ENCODE assay signal across 9 cellular contexts in the genomic region with DNA sequence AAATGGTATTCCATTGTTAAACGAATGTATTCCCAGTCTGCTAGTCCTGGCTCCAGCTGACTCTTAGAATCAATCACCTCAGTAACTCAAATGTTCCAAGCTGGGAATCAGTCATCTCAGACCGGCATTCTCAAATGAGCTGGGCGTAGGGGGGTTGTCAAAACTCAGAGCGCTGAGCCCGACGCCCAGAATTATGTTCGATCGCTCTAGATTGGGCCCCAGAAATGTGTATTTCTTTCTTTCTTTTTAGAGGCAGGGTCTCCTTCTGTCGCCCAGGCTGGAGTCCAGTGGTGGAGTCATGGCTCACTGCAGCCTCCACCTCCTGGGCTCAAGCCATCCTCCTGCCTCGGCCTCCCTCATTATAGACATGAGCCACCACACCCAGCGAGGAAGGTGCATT.
A peak's percentile ranks its signal among the peaks of the same experiment; 100 is the strongest.
DNase-seq lines count a peak whose midpoint lies in the region; ATAC-seq and TF ChIP-seq lines count a peak whose summit lies in the region.
"Had no signal": no experiment of that assay in that cellular context is flagged by ENCODE, and none has a peak within 500 bp of the region (broad histone marks: within the 10 kb centered on the region; RNA-seq: fewer than 3 reads in every experiment).

No MANE protein-coding gene starts in this region.

- H3K4me1 Mint-ChIP-seq in naive thymus-derived CD4-positive, alpha-beta T cell: peaks cover 15 to 26% (median 22%) of the 10 kb centered on the region in 7 donors

- H3K27me3 ChIP-seq in left ventricle myocardium inferior (ENCODE audit: low read depth) (peaks cover 54% of the 10 kb centered on the region), duodenal mucosa (ENCODE audit: control insufficient read depth in 1 of 2, insufficient read depth in 2 of 2, low read length in 2 of 2) (peaks cover 12 to 24% of the 10 kb centered on the region in 2 donors), vagina (no peaks in the 10 kb centered on the region)
- no peaks in the 10 kb centered on the region for H3K27me3 ChIP-seq in naive thymus-derived CD4-positive, alpha-beta T cell (ENCODE audit: control insufficient read depth in 2 of 2, insufficient read depth in 2 of 2, low read length in 2 of 2)

- CTCF ChIA-PET in naive thymus-derived CD4-positive, alpha-beta T cell (lab: Charles Lee): no interaction called here

- H3K9me3 Mint-ChIP-seq in naive thymus-derived CD4-positive, alpha-beta T cell: peaks cover 0 to 8% (median 3%) of the 10 kb centered on the region in 11 donors

- H3K9me3 ChIP-seq in left ventricle myocardium inferior (replicated peaks) (no peaks in the 10 kb centered on the region), duodenal mucosa (ENCODE audit: control insufficient read depth in 1 of 2, low read length in 2 of 2) (no peaks in the 10 kb centered on the region), vagina (no peaks in the 10 kb centered on the region)
- H3K9me3 ChIP-seq in naive thymus-derived CD4-positive, alpha-beta T cell (ENCODE audit: control insufficient read depth in 2 of 3, low read length in 3 of 3): no peaks in the 10 kb centered on the region
- H3K9me3 ChIP-seq: colonic mucosa had no signal

- H3K36me3 ChIP-seq in left ventricle myocardium inferior (no peaks in the 10 kb centered on the region), duodenal mucosa (ENCODE audit: control insufficient read depth in 1 of 2, insufficient read depth in 2 of 2, low read length in 2 of 2) (no peaks in the 10 kb centered on the region), vagina (no peaks in the 10 kb centered on the region)
- H3K36me3 ChIP-seq in naive thymus-derived CD4-positive, alpha-beta T cell (ENCODE audit: control insufficient read depth in 2 of 3, insufficient read depth in 3 of 3, low read length in 3 of 3): no peaks in the 10 kb centered on the region
- H3K36me3 ChIP-seq: colonic mucosa had no signal

- no peak for TF ChIP-seq POLR2A in vagina (IDR thresholded peaks at IDR 0.05)

- TF ChIP-seq CTCF in left ventricle myocardium inferior (IDR thresholded peaks at IDR 0.05; ENCODE audit: borderline replicate concordance) (no peak), vagina (IDR thresholded peaks at IDR 0.05) (no peak)

- intact Hi-C loops in left ventricle myocardium inferior (cut with micrococcal nuclease): no loop called here
- intact Hi-C loops in Right ventricle myocardium inferior (cut with DNase I): no loop called here
- intact Hi-C loops in naive thymus-derived CD4-positive, alpha-beta T cell (cut with micrococcal nuclease): no loop called here
- intact Hi-C loops in vagina (cut with DNase I): no loop called here
- intact Hi-C loops in sciatic nerve (cut with DNase I): no loop called here

- peak overlapping the region in 3 of 9 donors; percentile 46 to 87 (median 84) for H3K27ac Mint-ChIP-seq in naive thymus-derived CD4-positive, alpha-beta T cell

- H3K4me3 ChIP-seq in left ventricle myocardium inferior (peak overlapping the region; percentile 72), duodenal mucosa (ENCODE audit: low read depth in 1 of 2, low read length in 2 of 2) (peak overlapping the region; percentile 59 to 60), vagina (peak overlapping the region; percentile 58 to 64)
- no peak overlapping the region for H3K4me3 ChIP-seq in naive thymus-derived CD4-positive, alpha-beta T cell (ENCODE audit: low read length)

- H3K27ac ChIP-seq in left ventricle myocardium inferior (replicated peaks) (peak overlapping the region; percentile 68), duodenal mucosa (ENCODE audit: low read depth, low read length) (no peak overlapping the region), vagina (peak overlapping the region; percentile 96)
- no peak overlapping the region for H3K27ac ChIP-seq in naive thymus-derived CD4-positive, alpha-beta T cell (ENCODE audit: low read depth, low read length)

- DNase-seq in left ventricle myocardium inferior (no peak), Right ventricle myocardium inferior (ENCODE audit: missing footprints) (no peak), vagina (ENCODE audit: extremely low spot score in 2 of 2) (no peak), sciatic nerve (ENCODE audit: low spot score) (no peak), NCI-H146 (lab: John Stamatoyannopoulos, UW) (no peak)
- DNase-seq in naive thymus-derived CD4-positive, alpha-beta T cell: no peak

- peak overlapping the region; percentile 86 to 94 (median 90) for H3K4me3 Mint-ChIP-seq in naive thymus-derived CD4-positive, alpha-beta T cell

- POLR2A ChIA-PET in naive thymus-derived CD4-positive, alpha-beta T cell (lab: Charles Lee): no interaction called here

- H3K36me3 Mint-ChIP-seq in naive thymus-derived CD4-positive, alpha-beta T cell: peaks cover 0 to 7% (median 0%) of the 10 kb centered on the region in 5 donors

- no peak overlapping the region for H3K9ac ChIP-seq in duodenal mucosa (ENCODE audit: low read depth in 1 of 2, low read length in 2 of 2)

- H3K4me1 ChIP-seq in left ventricle myocardium inferior (peaks cover 18% of the 10 kb centered on the region), duodenal mucosa (ENCODE audit: control insufficient read depth in 1 of 2, insufficient read depth in 2 of 2, low read length in 2 of 2) (peaks cover 0 to 7% of the 10 kb centered on the region in 2 donors), vagina (peaks cover 23% of the 10 kb centered on the region)
- H3K4me1 ChIP-seq in naive thymus-derived CD4-positive, alpha-beta T cell (ENCODE audit: control insufficient read depth in 2 of 2, insufficient read depth in 2 of 2, low read length in 2 of 2): no peaks in the 10 kb centered on the region
- H3K4me1 ChIP-seq: colonic mucosa had no signal

- H3K27me3 Mint-ChIP-seq in naive thymus-derived CD4-positive, alpha-beta T cell: peaks cover 23 to 47% (median 39%) of the 10 kb centered on the region in 5 donors

- ATAC-seq in Right ventricle myocardium inferior (no peak), sciatic nerve (no peak), HG02571 (IDR thresholded peaks at IDR 0.05; ENCODE audit: unreplicated experiment) (no peak)
- ATAC-seq in naive thymus-derived CD4-positive, alpha-beta T cell: no peak

Comparison
In these comparisons a context has a peak if more than half of its experiments do, and no peak if none do; other contexts are left out.
1. H3K27ac ChIP-seq: peak in left ventricle myocardium inferior (single experiment) and vagina (single experiment); none in duodenal mucosa (single experiment) and naive thymus-derived CD4-positive, alpha-beta T cell (single experiment).